ENCODE assay signal across 14 cellular contexts in the genomic region with DNA sequence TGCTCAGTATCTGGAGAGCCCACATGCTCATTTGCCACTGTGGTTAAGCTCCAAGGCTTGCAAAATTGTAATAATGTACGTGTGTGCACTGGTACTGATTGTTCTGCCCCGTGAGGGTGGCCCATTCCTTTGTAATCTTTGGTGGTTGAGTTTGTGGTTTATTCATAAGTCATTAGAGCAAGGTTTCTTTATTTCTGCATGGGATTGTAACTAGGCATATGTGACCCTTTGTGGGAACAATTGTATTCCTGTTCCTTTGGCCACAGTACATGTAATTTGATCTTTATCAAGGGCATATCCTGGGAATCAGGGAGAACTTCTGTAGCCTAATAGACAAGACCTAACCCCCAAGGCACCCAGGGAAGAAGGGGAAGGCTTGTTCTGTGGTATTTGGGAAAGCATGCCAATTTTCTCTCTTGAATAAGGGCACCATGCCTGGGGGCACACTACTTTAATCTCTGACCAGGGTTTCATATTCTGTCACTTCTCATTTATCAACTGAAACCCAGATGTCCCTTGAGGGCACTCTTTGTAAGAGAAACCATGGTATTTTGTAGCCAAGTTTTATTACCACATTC.
DNase-seq lines count a peak whose midpoint lies in the region; ATAC-seq and TF ChIP-seq lines count a peak whose summit lies in the region.
"Had no signal": no experiment of that assay in that cellular context is flagged by ENCODE, and none has a peak within 500 bp of the region (broad histone marks: within the 10 kb centered on the region; RNA-seq: fewer than 3 reads in every experiment).

No MANE protein-coding gene starts in this region.

- DNase-seq in SJCRH30, result peak; percentile 96 to 98
- peak; percentile 58 for DNase-seq in fibroblast of mammary gland (ENCODE audit: low read depth)
- DNase-seq in activated naive CD4-positive, alpha-beta T cell (lab: John Stamatoyannopoulos, UW), result no peak
- DNase-seq in spleen, result no peak
- DNase-seq in ascending aorta (ENCODE audit: low spot score in 2 of 2), result no peak
- DNase-seq in AG20443 (ENCODE audit: low spot score), result no peak
- DNase-seq: activated B cell treated with CpG ODN at 0.5 μM for 24 hours, glutamatergic neuron, IMR-90, midbrain, sigmoid colon, upper lobe of right lung had no signal

- peak overlapping the region; percentile 46 for H3K27ac ChIP-seq in SJCRH30
- H3K27ac ChIP-seq in spleen, result no peak overlapping the region
- no peak overlapping the region for H3K27ac ChIP-seq in ascending aorta
- H3K27ac ChIP-seq: sigmoid colon, upper lobe of right lung had no signal

- no peaks in the 10 kb centered on the region for H3K27me3 ChIP-seq in SJCRH30
- no peaks in the 10 kb centered on the region for H3K27me3 ChIP-seq in skeletal muscle satellite cell (ENCODE audit: control insufficient read depth, insufficient read depth, low read length)
- no peaks in the 10 kb centered on the region for H3K27me3 ChIP-seq in spleen (replicated peaks in 1 of 7)
- no peaks in the 10 kb centered on the region for H3K27me3 ChIP-seq in ascending aorta
- H3K27me3 ChIP-seq: sigmoid colon, upper lobe of right lung had no signal

- H3K4me3 ChIP-seq in SJCRH30, result no peak overlapping the region
- no peak overlapping the region for H3K4me3 ChIP-seq in fibroblast of mammary gland (ENCODE audit: control insufficient read depth, low read depth, low read length)
- H3K4me3 ChIP-seq in skeletal muscle satellite cell (ENCODE audit: low read length), result no peak overlapping the region
- H3K4me3 ChIP-seq in spleen, result no peak overlapping the region
- H3K4me3 ChIP-seq in ascending aorta, result no peak overlapping the region
- H3K4me3 ChIP-seq: sigmoid colon, upper lobe of right lung had no signal

- H3K9me3 ChIP-seq in SJCRH30 (replicated peaks) (0 out of 2 replicates have a peak, but pooled peaks cover 3% of the 10 kb centered on the region), skeletal muscle satellite cell (replicated peaks; ENCODE audit: low read length) (no peaks in the 10 kb centered on the region), spleen (peaks cover 0 to 4% (median 0%) of the 10 kb centered on the region in 8 donors), ascending aorta (no peaks in the 10 kb centered on the region)
- H3K9me3 ChIP-seq: sigmoid colon, upper lobe of right lung had no signal

- H3K4me2 ChIP-seq in skeletal muscle satellite cell (ENCODE audit: low read length), result no peak overlapping the region

- peak; percentile 63 for ATAC-seq in GM19452 (IDR thresholded peaks at IDR 0.05; ENCODE audit: unreplicated experiment)
- ATAC-seq: upper lobe of right lung had no signal

- intact Hi-C loops in spleen (cut with DNase I; ENCODE audit: low total_unique reads), result no loop called here
- intact Hi-C loops in ascending aorta (cut with DNase I), result no loop called here

- peaks cover 47% of the 10 kb centered on the region for H3K4me1 ChIP-seq in SJCRH30
- H3K4me1 ChIP-seq in skeletal muscle satellite cell (ENCODE audit: control insufficient read depth, insufficient read depth, low read length), result peaks cover 27% of the 10 kb centered on the region
- H3K4me1 ChIP-seq in spleen, result no peaks in the 10 kb centered on the region
- H3K4me1 ChIP-seq in ascending aorta, result peaks cover 0 to 2% of the 10 kb centered on the region in 2 donors
- H3K4me1 ChIP-seq: upper lobe of right lung had no signal

- peak overlapping the region; percentile 8 for H3K9ac ChIP-seq in skeletal muscle satellite cell (ENCODE audit: low read depth, low read length)

- TF ChIP-seq CTCF in fibroblast of mammary gland (conservative IDR thresholded peaks at IDR 0.05; ENCODE audit: control insufficient read depth, insufficient read depth, low read depth, low read length), result no peak
- TF ChIP-seq CTCF in spleen (IDR thresholded peaks at IDR 0.05 in 8 of 11, conservative IDR thresholded peaks at IDR 0.05 in 3 of 11), result no peak
- TF ChIP-seq CTCF in ascending aorta (IDR thresholded peaks at IDR 0.05), result no peak

- 18 to 45% (median 26%) methylated on average over 2 of the region's 2 CpGs for WGBS in spleen, 5 donors

- H3K36me3 ChIP-seq in SJCRH30 (no peaks in the 10 kb centered on the region), skeletal muscle satellite cell (ENCODE audit: insufficient read depth, low read length) (no peaks in the 10 kb centered on the region), spleen (no peaks in the 10 kb centered on the region), ascending aorta (peaks cover 0 to 6% of the 10 kb centered on the region in 2 donors)
- H3K36me3 ChIP-seq: upper lobe of right lung had no signal

- TF ChIP-seq POLR2A in spleen (IDR thresholded peaks at IDR 0.05), result no peak

Comparison
In these comparisons a context has a peak if more than half of its experiments do, and no peak if none do; other contexts are left out.
1. DNase-seq: peak in SJCRH30 (2 of 2) and fibroblast of mammary gland (single experiment); none in activated naive CD4-positive, alpha-beta T cell (0 of 4), spleen (single experiment), ascending aorta (0 of 2) and AG20443 (single experiment).